ENCODE assay signal across 8 cellular contexts in the genomic region with DNA sequence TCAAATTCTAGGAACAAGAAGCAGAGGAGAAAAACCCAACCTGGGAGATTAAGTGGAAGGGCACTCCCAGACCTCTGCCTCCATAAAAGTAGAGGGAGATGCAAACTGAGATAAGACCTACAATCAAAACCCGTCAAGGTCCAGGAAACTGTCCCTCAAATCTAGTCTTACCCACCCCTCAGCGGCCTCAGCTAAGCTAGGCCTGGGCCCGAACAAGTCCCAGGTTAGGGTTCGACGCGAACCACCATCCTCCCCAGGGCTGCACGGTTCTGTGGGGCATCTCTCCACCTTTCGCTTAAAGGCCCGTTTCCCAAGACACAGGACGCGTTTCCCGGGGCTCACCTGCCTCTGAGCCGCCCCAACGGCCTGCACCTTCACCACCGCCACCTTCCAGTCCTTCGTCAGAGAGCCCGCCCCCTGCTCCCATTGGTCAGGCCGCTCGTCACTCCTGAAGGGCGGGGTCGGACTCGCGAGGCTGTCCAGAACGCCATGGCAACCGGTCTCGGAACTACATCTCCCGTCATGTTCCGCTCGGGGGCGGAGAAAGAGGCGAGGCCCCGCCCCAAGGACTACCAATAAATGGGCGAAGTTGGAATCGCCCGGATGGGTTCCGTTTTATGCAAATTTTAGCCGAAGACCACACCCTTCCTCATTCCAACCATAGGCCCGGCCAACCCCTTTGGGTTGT. TPM values are rescaled to one million over a fixed set of nuclear protein-coding genes. Genes with fewer than 3 reads are reported as not detected.
A peak's percentile ranks its signal among the peaks of the same experiment; 100 is the strongest.
DNase-seq lines count a peak whose midpoint lies in the region; ATAC-seq, FAIRE-seq and TF ChIP-seq lines count a peak whose summit lies in the region.

Gene CRYZL1, minus strand, starts transcription at position 403 of the 688 bp plus-strand sequence. CDS start 10,190 bp downstream, outside the sequence.

- intact Hi-C loops in Right ventricle myocardium superior (cut with DNase I) = no loop called here
- intact Hi-C loops in pancreas (cut with DNase I) = no loop called here
- intact Hi-C loops in tibial artery (cut with DNase I; ENCODE audit: low total_unique reads) = loop anchor here (5.0 to 10.0 kb wide), 2 partner anchors 159 to 253 kb away; no protein-coding TSS in a partner anchor

- no peaks in the 10 kb centered on the region for H3K9me3 ChIP-seq in pancreas
- H3K9me3 ChIP-seq in tibial artery = no peaks in the 10 kb centered on the region

- H3K27ac ChIP-seq in pancreas (peak within 1 kb of the TSS; percentile 58 to 87 (median 76)), tibial artery (peak within 1 kb of the TSS; percentile 89 to 90)

- H3K36me3 Mint-ChIP-seq in activated naive CD8-positive, alpha-beta T cell treated with anti-CD3 and anti-CD28 coated beads, Interleukin-2, amount 50 U/mL, for 24 hours (ENCODE audit: low read depth) = peaks cover 6% of the 10 kb centered on the region

- peak within 1 kb of the TSS; percentile 93 for H3K27ac Mint-ChIP-seq in activated naive CD8-positive, alpha-beta T cell treated with anti-CD3 and anti-CD28 coated beads, Interleukin-2, amount 50 U/mL, for 24 hours

- H3K4me1 ChIP-seq in pancreas (peaks cover 0 to 5% (median 5%) of the 10 kb centered on the region in 3 donors), tibial artery (peaks cover 0 to 38% (median 22%) of the 10 kb centered on the region in 4 donors)

- DNase-seq in GM12865 (ENCODE audit: low read depth) (peak; percentile 100), NCI-H1417 treated with DMSO at 0.1 percent for 48 hours (lab: John Stamatoyannopoulos, UW) (peak; percentile 99), SW480 (ENCODE audit: low spot score) (peak; percentile 100), Right ventricle myocardium superior (peak; percentile 100), pancreas (peak; percentile 98 to 100 (median 100)), tibial artery (peak; percentile 100)
- DNase-seq in activated naive CD8-positive, alpha-beta T cell treated with anti-CD3 and anti-CD28 coated beads, Interleukin-2, amount 50 U/mL, for 24 hours = peak; percentile 99

- TF ChIP-seq CTCF in GM12865 (IDR thresholded peaks at IDR 0.05; ENCODE audit: insufficient read depth, low read depth, low read length, missing control alignments) (no peak), pancreas (IDR thresholded peaks at IDR 0.05) (no peak), tibial artery (IDR thresholded peaks at IDR 0.05) (peak in 1 of 2 experiments; percentile 5)

- peaks cover 20% of the 10 kb centered on the region for H3K4me1 Mint-ChIP-seq in activated naive CD8-positive, alpha-beta T cell treated with anti-CD3 and anti-CD28 coated beads, Interleukin-2, amount 50 U/mL, for 24 hours

- ATAC-seq in HG02763 (IDR thresholded peaks at IDR 0.05; ENCODE audit: unreplicated experiment) (peak; percentile 85), Right ventricle myocardium superior (ENCODE audit: poor library complexity) (peak; percentile 90), pancreas (peak; percentile 86 to 92 (median 87))
- ATAC-seq in activated naive CD8-positive, alpha-beta T cell treated with anti-CD3 and anti-CD28 coated beads, Interleukin-2, amount 50 U/mL, for 24 hours = peak; percentile 87

- H3K4me3 Mint-ChIP-seq in activated naive CD8-positive, alpha-beta T cell treated with anti-CD3 and anti-CD28 coated beads, Interleukin-2, amount 50 U/mL, for 24 hours = peak within 1 kb of the TSS; percentile 87

- FAIRE-seq in pancreas (lab: Jason Lieb, UNC) = peak; percentile 98

- peaks cover 24% of the 10 kb centered on the region for H3K27me3 Mint-ChIP-seq in activated naive CD8-positive, alpha-beta T cell treated with anti-CD3 and anti-CD28 coated beads, Interleukin-2, amount 50 U/mL, for 24 hours

- H3K27me3 ChIP-seq in pancreas (no peaks in the 10 kb centered on the region), tibial artery (no peaks in the 10 kb centered on the region)

- no peaks in the 10 kb centered on the region for H3K9me3 Mint-ChIP-seq in activated naive CD8-positive, alpha-beta T cell treated with anti-CD3 and anti-CD28 coated beads, Interleukin-2, amount 50 U/mL, for 24 hours

- H3K4me3 ChIP-seq in GM12865 (ENCODE audit: low read depth, low read length) (peak within 1 kb of the TSS; percentile 72), pancreas (peak within 1 kb of the TSS; percentile 84 to 90 (median 88)), tibial artery (peak within 1 kb of the TSS; percentile 94 to 97)

- H3K36me3 ChIP-seq in pancreas = no peaks in the 10 kb centered on the region
- no peaks in the 10 kb centered on the region for H3K36me3 ChIP-seq in tibial artery

- WGBS in pancreas, 2 donors = 0 to 1% methylated on average over 38 of the region's 38 CpGs

RNA-seq across cellular contexts. Expression of gene CRYZL1, which starts in this region (rescaled TPM):
- total RNA-seq in Right ventricle myocardium superior (24.7 TPM), pancreas (10 to 100 TPM in 5 of 6 donors, 1 to 10 TPM in 1; 8.5 to 18.0 (median 13.9) TPM)
- polyA plus RNA-seq in pancreas = 10 to 100 TPM; 12.2 to 23.0 TPM

Comparison
In these comparisons a context has a peak if more than half of its experiments do, and no peak if none do; other contexts are left out.
1. Peak in every context shown above with its lines: DNase-seq, ATAC-seq, H3K4me3 ChIP-seq and H3K27ac ChIP-seq.